In the genomic region with DNA sequence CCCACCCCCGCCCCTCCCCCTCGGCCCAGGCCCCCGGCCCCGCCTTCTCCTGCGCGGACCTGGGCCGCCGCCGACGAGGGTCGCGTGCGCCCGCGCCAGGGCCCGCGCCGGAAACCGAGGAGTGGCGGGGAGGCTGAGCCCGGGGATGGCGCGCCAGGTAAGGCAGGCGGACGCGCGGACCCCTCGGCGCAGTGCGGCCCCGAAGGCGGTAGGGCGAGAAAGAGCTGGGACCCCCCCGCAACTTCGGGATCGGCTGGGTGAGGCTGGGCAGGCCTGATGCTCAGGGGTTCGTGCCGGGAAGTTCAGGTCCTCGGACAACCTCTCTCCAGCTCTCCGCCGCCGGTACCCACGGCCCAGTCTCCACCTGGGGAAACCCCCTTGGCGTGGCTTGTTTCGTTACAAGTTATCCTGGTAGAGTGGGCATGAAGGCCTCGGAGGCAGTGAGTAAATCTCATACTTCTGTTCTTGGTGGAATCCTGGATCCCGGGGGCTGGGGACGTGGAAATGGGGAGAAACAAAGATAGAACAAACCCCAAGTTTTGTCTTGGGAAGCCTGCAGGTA, we compare ENCODE assay signal across 8 cellular contexts. TPM values are rescaled to one million over a fixed set of nuclear protein-coding genes. Genes with fewer than 3 reads are reported as not detected.
DNase-seq lines count a peak whose midpoint lies in the region; ATAC-seq and TF ChIP-seq lines count a peak whose summit lies in the region.

No MANE protein-coding gene starts in this region.

- peak overlapping the region; percentile 85 for H3K27ac Mint-ChIP-seq in activated CD4-positive, alpha-beta T cell treated with anti-CD3 and anti-CD28 coated beads, Interleukin-2, amount 10 ng/mL, durations not matched to agents 7 days and 5 days

- H3K4me3 Mint-ChIP-seq in activated CD4-positive, alpha-beta T cell treated with anti-CD3 and anti-CD28 coated beads, Interleukin-2, amount 10 ng/mL, durations not matched to agents 7 days and 5 days = peak overlapping the region; percentile 84

- DNase-seq in activated CD4-positive, alpha-beta T cell treated with anti-CD3 and anti-CD28 coated beads, Interleukin-2, amount 10 ng/mL, durations not matched to agents 7 days and 5 days = no peak
- DNase-seq in fibroblast of the aortic adventitia (ENCODE audit: low read depth) (peak; percentile 12), retina (peak; percentile 72), NAMALWA (ENCODE audit: low spot score) (no peak), hippocampal formation (lab: John Stamatoyannopoulos, UW) (no peak)

- peaks cover 17% of the 10 kb centered on the region for H3K9me3 Mint-ChIP-seq in activated CD4-positive, alpha-beta T cell treated with anti-CD3 and anti-CD28 coated beads, Interleukin-2, amount 10 ng/mL, durations not matched to agents 7 days and 5 days

- H3K4me3 ChIP-seq in fibroblast of the aortic adventitia (ENCODE audit: low read depth, low read length) = peak overlapping the region; percentile 77

- H3K27me3 Mint-ChIP-seq in activated CD4-positive, alpha-beta T cell treated with anti-CD3 and anti-CD28 coated beads, Interleukin-2, amount 10 ng/mL, durations not matched to agents 7 days and 5 days = peaks cover 5% of the 10 kb centered on the region

- peak; percentile 32 for TF ChIP-seq POLR2A in GM19193 (IDR thresholded peaks at IDR 0.05; ENCODE audit: extremely low read depth, insufficient read depth, insufficient read length)

- no peak for TF ChIP-seq CTCF in fibroblast of the aortic adventitia (IDR thresholded peaks at IDR 0.05; ENCODE audit: insufficient read depth, low read length)

- peaks cover 22% of the 10 kb centered on the region for H3K4me1 Mint-ChIP-seq in activated CD4-positive, alpha-beta T cell treated with anti-CD3 and anti-CD28 coated beads, Interleukin-2, amount 10 ng/mL, durations not matched to agents 7 days and 5 days

- ATAC-seq in HG03095 (IDR thresholded peaks at IDR 0.05; ENCODE audit: unreplicated experiment) (peak; percentile 16), HG02981 (IDR thresholded peaks at IDR 0.05; ENCODE audit: unreplicated experiment) (no peak)

- peaks cover 5% of the 10 kb centered on the region for H3K36me3 Mint-ChIP-seq in activated CD4-positive, alpha-beta T cell treated with anti-CD3 and anti-CD28 coated beads, Interleukin-2, amount 10 ng/mL, durations not matched to agents 7 days and 5 days (ENCODE audit: low read depth)

- POLR2A ChIA-PET in activated CD4-positive, alpha-beta T cell treated with anti-CD3 and anti-CD28 coated beads, Interleukin-2, amount 10 ng/mL, durations not matched to agents 7 days and 5 days (lab: Charles Lee) = no interaction called here

- CTCF ChIA-PET in activated CD4-positive, alpha-beta T cell treated with anti-CD3 and anti-CD28 coated beads, Interleukin-2, amount 10 ng/mL, durations not matched to agents 7 days and 5 days (lab: Charles Lee) = interaction anchor here (0.9 to 1.0 kb wide), 2 partner anchors 10 to 90 kb away, joined by 3 to 5 read pairs; no protein-coding TSS in a partner anchor

RNA-seq across cellular contexts. Expression of gene ZNF467, which starts 58.4 kb away (rescaled TPM):
- under 1 TPM; 0.15 to 0.32 TPM for total RNA-seq in activated CD4-positive, alpha-beta T cell treated with anti-CD3 and anti-CD28 coated beads, Interleukin-2, amount 10 ng/mL, durations not matched to agents 7 days and 5 days
- total RNA-seq in fibroblast of the aortic adventitia (ENCODE audit: low replicate concordance) = 0.27 and 5.1 TPM in 2 replicates

Comparison
In these comparisons a context has a peak if more than half of its experiments do, and no peak if none do; other contexts are left out.
1. DNase-seq: peak in fibroblast of the aortic adventitia (single experiment) and retina (single experiment); none in activated CD4-positive, alpha-beta T cell treated with anti-CD3 and anti-CD28 coated beads, Interleukin-2, amount 10 ng/mL, durations not matched to agents 7 days and 5 days (single experiment), NAMALWA (single experiment) and hippocampal formation (0 of 2).